In genomic region chr13:39037410-39037879, GRCh38 we compare ENCODE assay signal across 8 cellular contexts. TPM values are rescaled to one million over a fixed set of nuclear protein-coding genes. Genes with fewer than 3 reads are reported as not detected.
DNase-seq lines count a peak whose midpoint lies in the region; ATAC-seq and TF ChIP-seq lines count a peak whose summit lies in the region.

No MANE protein-coding gene starts in this region.

- peak overlapping the region; percentile 82 to 99 (median 90) for H3K9ac ChIP-seq in subcutaneous abdominal adipose tissue (ENCODE audit: low read length in 5 of 5)

- no peaks in the 10 kb centered on the region; the same call in 1 of the 2 replicates for H3K36me3 ChIP-seq in BE2C
- H3K36me3 ChIP-seq in subcutaneous abdominal adipose tissue (ENCODE audit: control insufficient read depth in 5 of 5, insufficient read depth in 5 of 5, low read length in 5 of 5), result peaks cover 0 to 2% (median 0%) of the 10 kb centered on the region in 5 donors

- peak overlapping the region; percentile 99 for H3K4me3 Mint-ChIP-seq in activated naive CD8-positive, alpha-beta T cell

- no peaks in the 10 kb centered on the region for H3K36me3 Mint-ChIP-seq in activated naive CD8-positive, alpha-beta T cell

- H3K9me3 Mint-ChIP-seq in activated naive CD8-positive, alpha-beta T cell (ENCODE audit: low read depth), result no peaks in the 10 kb centered on the region

- no peaks in the 10 kb centered on the region for H3K9me3 ChIP-seq in BE2C
- H3K9me3 ChIP-seq in subcutaneous abdominal adipose tissue (ENCODE audit: control insufficient read depth in 5 of 5, low read length in 5 of 5), result no peaks in the 10 kb centered on the region

- no peak for DNase-seq in BE2C
- peak; percentile 71 for DNase-seq in HT-29 (ENCODE audit: low spot score)
- peak; percentile 24 for DNase-seq in kidney glomerular epithelial cell (lab: John Stamatoyannopoulos, UW)
- no peak for DNase-seq in ecto neural progenitor cell (ENCODE audit: low spot score)

- peak overlapping the region; percentile 84 for H3K27ac ChIP-seq in subcutaneous abdominal adipose tissue (ENCODE audit: low read depth, low read length)

- ATAC-seq in GM18909 (IDR thresholded peaks at IDR 0.05; ENCODE audit: poor library complexity, unreplicated experiment), result peak; percentile 32
- ATAC-seq in HG02798 (IDR thresholded peaks at IDR 0.05; ENCODE audit: poor library complexity, unreplicated experiment), result no peak

- no peak for TF ChIP-seq CTCF in BE2C (IDR thresholded peaks at IDR 0.05; ENCODE audit: low read depth, low read length)

- peaks cover 54% of the 10 kb centered on the region for H3K4me1 Mint-ChIP-seq in activated naive CD8-positive, alpha-beta T cell (ENCODE audit: low read depth)

- peak overlapping the region; percentile 99 for H3K27ac Mint-ChIP-seq in activated naive CD8-positive, alpha-beta T cell

- H3K27me3 ChIP-seq in BE2C (no peaks in the 10 kb centered on the region), subcutaneous abdominal adipose tissue (ENCODE audit: control insufficient read depth in 5 of 5, insufficient read depth in 4 of 5, low read length in 5 of 5) (peaks cover 0 to 2% (median 0%) of the 10 kb centered on the region in 5 donors)

- H3K4me1 ChIP-seq in BE2C (no peaks in the 10 kb centered on the region), subcutaneous abdominal adipose tissue (ENCODE audit: control insufficient read depth in 5 of 5, insufficient read depth in 5 of 5, low read length in 5 of 5) (peaks cover 6 to 57% (median 54%) of the 10 kb centered on the region in 5 donors)

- no peaks in the 10 kb centered on the region for H3K27me3 Mint-ChIP-seq in activated naive CD8-positive, alpha-beta T cell

- peak overlapping the region; percentile 97 for H3K4me3 ChIP-seq in BE2C (ENCODE audit: low read depth, low read length)
- H3K4me3 ChIP-seq in subcutaneous abdominal adipose tissue (ENCODE audit: low read depth in 1 of 5, low read length in 5 of 5), result peak overlapping the region; percentile 89 to 98 (median 95)

RNA-seq across cellular contexts. Expression of gene PROSER1, which starts 0.4 kb away (rescaled TPM):
- 36.2 TPM for polyA plus RNA-seq in BE2C (2012; ENCODE audit: insufficient read depth, insufficient read length, low read depth)
- 29.7 and 34.4 TPM in 2 replicates for total RNA-seq in HT-29 (2014; rRNA removed; shearing (Covaris generic))

RNA-seq across cellular contexts. Expression of gene NHLRC3, which starts 0.8 kb away (rescaled TPM):
- 7.8 TPM for polyA plus RNA-seq in BE2C (2012; ENCODE audit: insufficient read depth, insufficient read length, low read depth)
- 11.3 and 13.3 TPM in 2 replicates for total RNA-seq in HT-29 (2014; rRNA removed; shearing (Covaris generic))

RNA-seq across cellular contexts. Expression of gene STOML3, which starts 46.8 kb away (rescaled TPM):
- polyA plus RNA-seq in BE2C (2012; ENCODE audit: insufficient read depth, insufficient read length, low read depth), result 0.68 TPM
- total RNA-seq in HT-29 (2014; rRNA removed; shearing (Covaris generic)), result not detected in 2 replicates

Comparison
In these comparisons a context has a peak if more than half of its experiments do, and no peak if none do; other contexts are left out.
1. DNase-seq: peak in HT-29 (single experiment) and kidney glomerular epithelial cell (single experiment); none in BE2C (single experiment) and ecto neural progenitor cell (single experiment).